In the genomic region with DNA sequence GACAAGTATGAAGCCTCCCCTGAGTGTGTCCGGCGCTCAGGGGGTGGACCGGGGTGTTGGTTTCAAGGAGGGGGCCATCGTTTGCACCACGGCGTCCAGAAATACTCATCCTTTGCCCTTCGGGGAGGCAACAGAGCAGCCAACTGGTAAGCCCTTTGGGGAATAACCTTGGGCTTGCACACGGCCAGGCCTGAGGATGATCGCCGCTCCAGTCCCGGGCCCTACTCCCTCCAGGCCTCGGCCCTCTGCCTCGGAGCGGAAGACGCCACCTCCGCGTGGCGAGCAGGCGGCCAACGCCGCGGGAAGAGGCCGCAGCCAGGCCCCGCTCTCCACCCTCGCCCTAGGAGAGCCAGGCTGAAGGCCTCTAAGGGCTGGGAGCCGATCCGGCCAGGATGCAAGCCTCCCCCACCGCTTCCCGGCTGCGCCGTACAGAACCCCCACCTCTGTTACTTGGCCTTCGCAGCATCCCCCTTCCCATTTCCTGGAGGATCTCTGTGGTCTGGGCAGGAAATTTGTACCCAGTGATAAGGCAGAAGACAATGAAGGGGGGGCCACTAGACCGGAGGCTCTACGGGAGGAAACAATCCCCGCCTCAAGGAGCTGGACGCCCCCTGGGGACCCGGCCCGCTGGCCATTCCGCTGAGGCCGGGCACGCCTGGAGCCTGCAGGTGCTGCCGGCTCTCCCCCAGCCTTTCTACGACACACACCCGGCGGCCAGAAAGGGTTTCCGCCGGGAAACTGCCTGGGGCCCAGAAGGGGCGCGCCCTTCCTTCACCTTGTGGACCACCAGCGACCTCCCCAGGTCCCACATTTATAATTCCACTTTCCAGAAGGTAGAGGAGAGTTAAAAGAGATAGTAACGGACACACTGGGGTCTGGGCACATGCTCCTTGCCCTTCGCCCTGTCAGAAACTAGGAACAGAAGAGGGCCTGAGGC, we compare ENCODE assay signal across 9 cellular contexts. TPM values are rescaled to one million over a fixed set of nuclear protein-coding genes. Genes with fewer than 3 reads are reported as not detected.
DNase-seq lines count a peak whose midpoint lies in the region; ATAC-seq and TF ChIP-seq lines count a peak whose summit lies in the region.
"Had no signal": no experiment of that assay in that cellular context is flagged by ENCODE, and none has a peak within 500 bp of the region (broad histone marks: within the 10 kb centered on the region; RNA-seq: fewer than 3 reads in every experiment).

No MANE protein-coding gene starts in this region.

- H2BK5ac ChIP-seq in H9 (ENCODE audit: insufficient read length, low read length) = no peak overlapping the region

- H2BK15ac ChIP-seq in H9 (ENCODE audit: low read depth, low read length) = no peak overlapping the region

- no peak overlapping the region for H4K5ac ChIP-seq in H9 (ENCODE audit: insufficient read length, low read depth, low read length)

- peak overlapping the region; percentile 49 for H3K4me2 ChIP-seq in H9 (ENCODE audit: insufficient read depth, insufficient read length, low read length)

- peaks cover 0 to 9% of the 10 kb centered on the region in 2 experiments; a peak in 2 of 5 replicates for H3K9me3 Mint-ChIP-seq in H9

- H3K56ac ChIP-seq in H9 (ENCODE audit: insufficient read length, low read depth, low read length) = no peak overlapping the region

- no peaks in the 10 kb centered on the region for H3K4me1 ChIP-seq in H9 (ENCODE audit: insufficient read depth, low read length)

- H3K27ac ChIP-seq in 22Rv1 (0 out of 2 replicates have a peak overlapping the region, but pooled peaks have one; percentile 30), H9 (ENCODE audit: insufficient read length, low read depth, low read length) (no peak overlapping the region)

- DNase-seq in H9 = peak; percentile 49
- peak; percentile 55 for DNase-seq in ecto neural progenitor cell (ENCODE audit: low spot score)
- peak; percentile 55 to 99 for DNase-seq in lung microvascular endothelial cell (ENCODE audit: low read depth in 2 of 2)
- DNase-seq in SKM-1 (lab: John Stamatoyannopoulos, UW; ENCODE audit: unreplicated experiment) = no peak
- DNase-seq in HuH-7 (ENCODE audit: low spot score) = no peak
- DNase-seq: T-helper 2 cell had no signal

- TF ChIP-seq CTCF in 22Rv1 (IDR thresholded peaks at IDR 0.05) (no peak), H9 (conservative IDR thresholded peaks at IDR 0.05) (no peak)

- no peak overlapping the region for H3K9ac ChIP-seq in H9 (ENCODE audit: extremely low read depth, insufficient read length, low read length)

- peaks cover 66% of the 10 kb centered on the region for H3K27me3 ChIP-seq in H9 (ENCODE audit: insufficient read depth, low read length)

- H4K91ac ChIP-seq in H9 (ENCODE audit: insufficient read length, low read depth, low read length) = no peak overlapping the region

- no peak overlapping the region for H3K23ac ChIP-seq in H9 (ENCODE audit: insufficient read length, low read depth, low read length)

- no CpG with 5 or more reads among the region's 52 CpGs for WGBS in H9 (ENCODE audit: extremely low coverage, insufficient read length, low lambda C conversion rate)

- no peak overlapping the region for H2AFZ ChIP-seq in H9 (ENCODE audit: low read length)

- no peak overlapping the region for H4K8ac ChIP-seq in H9 (replicated peaks; ENCODE audit: insufficient read length, low read depth, low read length)

- ATAC-seq in HG03159 (IDR thresholded peaks at IDR 0.05; ENCODE audit: unreplicated experiment) (no peak), HG02763 (IDR thresholded peaks at IDR 0.05; ENCODE audit: unreplicated experiment) (no peak)

- H3K4me1 Mint-ChIP-seq in H9 = peaks cover 41 to 60% of the 10 kb centered on the region in 2 experiments

- no peaks in the 10 kb centered on the region for H4K20me1 ChIP-seq in H9 (ENCODE audit: control insufficient read depth, insufficient read depth, insufficient read length)

- H3K4me3 Mint-ChIP-seq in H9 = peak overlapping the region; percentile 65 to 81

- H3K79me2 ChIP-seq in H9 (ENCODE audit: insufficient read depth, low read length) = no peaks in the 10 kb centered on the region

- no peak overlapping the region for H3K27ac Mint-ChIP-seq in H9

- H3K14ac ChIP-seq in H9 (ENCODE audit: insufficient read depth, low read length) = no peak overlapping the region

- no peak overlapping the region for H3T11ph ChIP-seq in H9 (ENCODE audit: low read length)

- H3K18ac ChIP-seq in H9 (ENCODE audit: insufficient read length, low read depth, low read length) = no peak overlapping the region

- H3K36me3 Mint-ChIP-seq in H9 (ENCODE audit: insufficient read depth in 1 of 3, low read depth in 3 of 3) = no peaks in the 10 kb centered on the region

- H2BK20ac ChIP-seq in H9 (ENCODE audit: low read depth, low read length, poor library complexity, severe bottlenecking) = no peak overlapping the region

- peaks cover 24% of the 10 kb centered on the region for H3K23me2 ChIP-seq in H9 (ENCODE audit: insufficient read length, low read depth, low read length, poor library complexity, severe bottlenecking)

- no peak overlapping the region for H3K4ac ChIP-seq in H9 (ENCODE audit: low read depth, low read length)

- H3K27me3 Mint-ChIP-seq in H9 (ENCODE audit: low read depth) = peaks cover 72% of the 10 kb centered on the region

- no peaks in the 10 kb centered on the region for H3K9me3 ChIP-seq in H9 (ENCODE audit: control insufficient read depth, low read depth, low read length)

- no peak overlapping the region for H2AK5ac ChIP-seq in H9 (ENCODE audit: insufficient read length, low read length)

- H3K79me1 ChIP-seq in H9 (ENCODE audit: insufficient read depth, low read depth, low read length, poor library complexity, severe bottlenecking) = no peaks in the 10 kb centered on the region

- no peak overlapping the region for H2BK12ac ChIP-seq in H9 (ENCODE audit: insufficient read length, low read depth, low read length)

- H2BK120ac ChIP-seq in H9 (ENCODE audit: low read depth, low read length, poor library complexity, severe bottlenecking) = no peak overlapping the region

RNA-seq across cellular contexts. Expression of a gene that starts 2.6 kb away (rescaled TPM):
- 0.33 and 0.92 TPM in 2 replicates for total RNA-seq in H9 (2021)
- 8.9 and 35.1 TPM in 2 replicates for total RNA-seq in lung microvascular endothelial cell

RNA-seq across cellular contexts. Expression of a gene that starts 7.5 kb away (rescaled TPM):
- total RNA-seq in H9 (2021) (not detected in 2 replicates), lung microvascular endothelial cell (under 0.01 TPM in 1 of 2 replicates, not detected in the other)

RNA-seq across cellular contexts. Expression of a gene that starts 19.8 kb away (rescaled TPM):
- total RNA-seq in H9 (2021) (6.4 and 7.0 TPM in 2 replicates), lung microvascular endothelial cell (0.20 and 0.65 TPM in 2 replicates)

RNA-seq across cellular contexts. Expression of a gene that starts 40.7 kb away (rescaled TPM):
- total RNA-seq in H9 (2021) (14.5 and 18.1 TPM in 2 replicates), lung microvascular endothelial cell (3.9 and 5.6 TPM in 2 replicates)

Comparison
In these comparisons a context has a peak if more than half of its experiments do, and no peak if none do; other contexts are left out.
1. DNase-seq: peak in H9 (single experiment), ecto neural progenitor cell (single experiment) and lung microvascular endothelial cell (2 of 2); none in SKM-1 (single experiment) and HuH-7 (single experiment).